Comparison of ENCODE assay signal across 8 cellular contexts in genomic region chrX:12949927-12950656, GRCh38. TPM values are rescaled to one million over a fixed set of nuclear protein-coding genes. Genes with fewer than 3 reads are reported as not detected.
DNase-seq lines count a peak whose midpoint lies in the region; ATAC-seq lines count a peak whose summit lies in the region.

No MANE protein-coding gene starts in this region.

- DNase-seq in Caki2 (ENCODE audit: low read depth) (peak; percentile 51), MV-4-11 (lab: John Stamatoyannopoulos, UW) (peak; percentile 93), dermis microvascular lymphatic vessel endothelial cell (ENCODE audit: low read depth in 2 of 2) (peak; percentile 89), NCI-H2081 treated with DMSO at 0.1 percent for 48 hours (lab: John Stamatoyannopoulos, UW) (no peak)
- DNase-seq in activated CD4-positive, alpha-beta memory T cell treated with anti-CD3 and anti-CD28 coated beads for 36 hours: peak; percentile 94
- peak; percentile 89 for DNase-seq in stimulated activated CD8-positive, alpha-beta memory T cell treated with anti-CD3 and anti-CD28 coated beads, Interleukin-4, amount 100 ng/mL, for 48 hours

- peak overlapping the region; percentile 77 for H3K4me3 Mint-ChIP-seq in activated CD4-positive, alpha-beta memory T cell treated with anti-CD3 and anti-CD28 coated beads for 36 hours

- ATAC-seq in GM21576 (IDR thresholded peaks at IDR 0.05; ENCODE audit: unreplicated experiment): peak; percentile 59

- H3K4me1 ChIP-seq in mononuclear cell (ENCODE audit: insufficient read depth, low read length): peaks cover 88% of the 10 kb centered on the region

- no peaks in the 10 kb centered on the region for H3K27me3 ChIP-seq in mononuclear cell (ENCODE audit: insufficient read depth, low read length)

- peak overlapping the region; percentile 28 for H3K4me3 ChIP-seq in mononuclear cell (ENCODE audit: low read length)

- H3K27me3 Mint-ChIP-seq in activated CD4-positive, alpha-beta memory T cell treated with anti-CD3 and anti-CD28 coated beads for 36 hours: no peaks in the 10 kb centered on the region

- no peaks in the 10 kb centered on the region for H3K9me3 ChIP-seq in mononuclear cell (ENCODE audit: low read depth, low read length)

- POLR2A ChIA-PET in activated CD4-positive, alpha-beta memory T cell treated with anti-CD3 and anti-CD28 coated beads for 36 hours (lab: Charles Lee): interaction anchor here (0.8 to 17.1 kb wide), 11 partner anchors 8 to 142 kb away, joined by 3 to 426 read pairs (median 4); partner anchors contain the start of gene TMSB4X

- in situ Hi-C loops in Caki2 (cut with HindIII; ENCODE audit: low pct_unique_long_range_greater_than_20kb, low sequenced_read_pairs): no loop called here

- H3K27ac Mint-ChIP-seq in activated CD4-positive, alpha-beta memory T cell treated with anti-CD3 and anti-CD28 coated beads for 36 hours: peak overlapping the region; percentile 96

- peaks cover 2% of the 10 kb centered on the region for H3K36me3 Mint-ChIP-seq in activated CD4-positive, alpha-beta memory T cell treated with anti-CD3 and anti-CD28 coated beads for 36 hours

- H3K4me1 Mint-ChIP-seq in activated CD4-positive, alpha-beta memory T cell treated with anti-CD3 and anti-CD28 coated beads for 36 hours (ENCODE audit: low read depth): peaks cover 80% of the 10 kb centered on the region

- intact Hi-C loops in activated CD4-positive, alpha-beta memory T cell treated with anti-CD3 and anti-CD28 coated beads for 36 hours (cut with micrococcal nuclease): loop anchor here (1.0 to 10.0 kb wide), 12 partner anchors 24 to 1188 kb away; partner anchors contain the start of genes GEMIN8 and TCEANC

- H3K9me3 Mint-ChIP-seq in activated CD4-positive, alpha-beta memory T cell treated with anti-CD3 and anti-CD28 coated beads for 36 hours: no peaks in the 10 kb centered on the region

- CTCF ChIA-PET in activated CD4-positive, alpha-beta memory T cell treated with anti-CD3 and anti-CD28 coated beads for 36 hours (lab: Charles Lee): interaction anchor here (0.9 to 3.7 kb wide), 17 partner anchors 11 to 557 kb away, joined by 3 to 34 read pairs (median 5); partner anchors contain the start of gene TMSB4X

RNA-seq across cellular contexts. Expression of gene TMSB4X, which starts 24.8 kb away (rescaled TPM):
- 998 and 1,178 TPM in 2 replicates for total RNA-seq in Caki2 (2014; rRNA removed; shearing (Covaris generic); ENCODE audit: low replicate concordance)
- 1,000 to 10,000 TPM; 6,087 to 6,256 TPM for total RNA-seq in activated CD4-positive, alpha-beta memory T cell treated with anti-CD3 and anti-CD28 coated beads for 36 hours
- total RNA-seq in dermis microvascular lymphatic vessel endothelial cell (15,061 and 18,385 TPM in 2 replicates), mononuclear cell (5,748 TPM)

RNA-seq across cellular contexts. Expression of gene TLR8, which starts 43.7 kb away (rescaled TPM):
- not detected in 2 replicates for total RNA-seq in Caki2 (2014; rRNA removed; shearing (Covaris generic); ENCODE audit: low replicate concordance)
- total RNA-seq in activated CD4-positive, alpha-beta memory T cell treated with anti-CD3 and anti-CD28 coated beads for 36 hours: not detected
- total RNA-seq in dermis microvascular lymphatic vessel endothelial cell (not detected in 2 replicates), mononuclear cell (18.4 TPM)

Comparison
In these comparisons a context has a peak if more than half of its experiments do, and no peak if none do; other contexts are left out.
1. RNA of gene TLR8, which starts 43.7 kb away (total RNA-seq): 18.4 TPM in mononuclear cell (single experiment); not detected in Caki2, not detected in activated CD4-positive, alpha-beta memory T cell treated with anti-CD3 and anti-CD28 coated beads for 36 hours and not detected in dermis microvascular lymphatic vessel endothelial cell; every median in the first group is over 10 times any median in the second.